8 cellular contexts compared by ENCODE assay signal in the genomic region with DNA sequence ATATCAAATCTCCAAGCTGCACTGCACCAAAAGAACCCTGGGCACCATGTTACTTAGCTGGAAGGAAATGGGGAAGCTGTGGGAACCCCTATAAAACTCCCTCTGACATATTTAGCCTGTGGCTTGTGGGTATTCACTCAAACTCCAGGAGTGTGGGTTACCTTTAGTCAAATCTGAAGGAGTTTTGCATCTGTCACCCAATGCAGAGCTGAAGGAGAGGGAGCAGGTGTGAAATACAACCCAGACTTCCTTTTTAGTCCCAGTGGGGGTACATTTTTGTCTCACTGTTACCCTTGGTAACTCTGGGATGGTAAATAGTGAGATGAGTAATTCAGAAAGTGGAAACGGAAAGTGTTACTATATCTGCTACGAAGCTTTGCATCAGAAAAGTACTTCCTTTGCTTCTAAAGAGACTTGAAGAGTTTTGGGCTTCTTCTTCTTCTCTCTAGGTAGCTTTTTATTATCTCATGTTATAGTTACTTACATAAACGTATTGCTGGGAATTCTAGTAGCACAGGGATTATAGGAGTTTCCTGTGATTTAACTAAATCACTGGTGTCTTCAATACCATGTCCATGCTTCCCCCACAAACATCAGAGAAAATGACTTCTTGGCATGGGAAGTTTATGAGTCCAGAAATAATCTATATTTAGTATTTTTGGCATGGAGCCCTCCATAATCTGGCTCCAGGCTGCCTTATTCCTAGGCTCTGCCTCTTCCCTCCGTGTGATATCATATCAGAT.
A peak's percentile ranks its signal among the peaks of the same experiment; 100 is the strongest.
DNase-seq lines count a peak whose midpoint lies in the region; ATAC-seq and TF ChIP-seq lines count a peak whose summit lies in the region.

No MANE protein-coding gene starts in this region.

- H3K36me3 Mint-ChIP-seq in CD14-positive monocyte: no peaks in the 10 kb centered on the region

- H3K27me3 Mint-ChIP-seq in CD14-positive monocyte (ENCODE audit: low read depth in 3 of 3): no peaks in the 10 kb centered on the region

- H3K36me3 ChIP-seq in MG63: no peaks in the 10 kb centered on the region
- no peaks in the 10 kb centered on the region for H3K36me3 ChIP-seq in A673 (ENCODE audit: insufficient read depth, low read length, poor library complexity, severe bottlenecking)

- no peaks in the 10 kb centered on the region for H3K27me3 ChIP-seq in MG63
- H3K27me3 ChIP-seq in A673 (replicated peaks; ENCODE audit: insufficient read depth, low read depth, low read length, poor library complexity): no peaks in the 10 kb centered on the region

- TF ChIP-seq CTCF in CD14-positive monocyte (IDR thresholded peaks at IDR 0.05) (no peak), A673 (conservative IDR thresholded peaks at IDR 0.05; ENCODE audit: low read depth, low read length) (no peak)

- no TSS peak for BruUV-seq in A673 (replicated peaks; lab: Mats Ljungman, UMichigan)

- H3K9me3 Mint-ChIP-seq in CD14-positive monocyte: peaks cover 6 to 10% (median 6%) of the 10 kb centered on the region in 7 donors

- H3K4me3 ChIP-seq in MG63 (no peak overlapping the region), A673 (ENCODE audit: low read depth, low read length, poor library complexity, severe bottlenecking) (no peak overlapping the region)

- DNase-seq in activated T-cell treated with anti-CD3 and anti-CD28 coated beads for 24 hours (ENCODE audit: low read depth): peak; percentile 29
- DNase-seq in activated T-cell treated with anti-CD3 and anti-CD28 coated beads for 4 hours: no peak
- DNase-seq in NOMO-1 treated with dmso at 0.1 percent for 144 hours (lab: John Stamatoyannopoulos, UW; ENCODE audit: unreplicated experiment): peak; percentile 51
- peak; percentile 52 for DNase-seq in myocyte (ENCODE audit: low read depth)
- no peak for DNase-seq in CD14-positive monocyte (ENCODE audit: low spot score)
- no peak for DNase-seq in MG63
- no peak for DNase-seq in A673 (ENCODE audit: low spot score)

- CTCF ChIA-PET in A673 (lab: Charles Lee): no interaction called here

- intact Hi-C loops in CD14-positive monocyte (cut with micrococcal nuclease): no loop called here
- intact Hi-C loops in A673 (cut with micrococcal nuclease; ENCODE audit: unreplicated experiment): no loop called here

- ATAC-seq in HG03025 (IDR thresholded peaks at IDR 0.05; ENCODE audit: low FRiP score, unreplicated experiment): peak; percentile 76

- H3K9me3 ChIP-seq in MG63 (no peaks in the 10 kb centered on the region), A673 (ENCODE audit: low read depth, low read length, poor library complexity, severe bottlenecking) (no peaks in the 10 kb centered on the region)

- H3K4me1 Mint-ChIP-seq in CD14-positive monocyte: peaks cover 16% of the 10 kb centered on the region

- H3K4me3 Mint-ChIP-seq in CD14-positive monocyte: no peak overlapping the region

- no peaks in the 10 kb centered on the region for H3K4me1 ChIP-seq in A673 (ENCODE audit: insufficient read depth, low read length, poor library complexity, severe bottlenecking)

- POLR2A ChIA-PET in A673 (lab: Charles Lee; ENCODE audit: low non-redundant PET): no interaction called here

- H3K27ac Mint-ChIP-seq in CD14-positive monocyte: peak overlapping the region in 1 of 7 donors; percentile 59

- no peak overlapping the region for H3K27ac ChIP-seq in A673 (ENCODE audit: low read depth, low read length, poor library complexity, severe bottlenecking)

Comparison
In these comparisons a context has a peak if more than half of its experiments do, and no peak if none do; other contexts are left out.
1. DNase-seq: peak in activated T-cell treated with anti-CD3 and anti-CD28 coated beads for 24 hours (single experiment), NOMO-1 treated with dmso at 0.1 percent for 144 hours (single experiment) and myocyte (single experiment); none in activated T-cell treated with anti-CD3 and anti-CD28 coated beads for 4 hours (single experiment), CD14-positive monocyte (single experiment), MG63 (single experiment) and A673 (single experiment).